Comparison of ENCODE assay signal across 18 cellular contexts in genomic region chr4:39367166-39367565, GRCh38. TPM values are rescaled to one million over a fixed set of nuclear protein-coding genes. Genes with fewer than 3 reads are reported as not detected.
DNase-seq lines count a peak whose midpoint lies in the region; ATAC-seq and TF ChIP-seq lines count a peak whose summit lies in the region.
"Had no signal": no experiment of that assay in that cellular context is flagged by ENCODE, and none has a peak within 500 bp of the region (broad histone marks: within the 10 kb centered on the region; RNA-seq: fewer than 3 reads in every experiment).

No MANE protein-coding gene starts in this region.

- H3K4me3 Mint-ChIP-seq in activated CD4-positive, alpha-beta T cell treated with anti-CD3 and anti-CD28 coated beads, Interleukin-2, amount 10 ng/mL, durations not matched to agents 24 days and 14 days, result peak overlapping the region; percentile 96
- peak overlapping the region; percentile 93 for H3K4me3 Mint-ChIP-seq in central memory CD8-positive, alpha-beta T cell
- H3K4me3 Mint-ChIP-seq in nephron, result peak overlapping the region; percentile 97 to 99 (median 98)

- no peaks in the 10 kb centered on the region for H3K9me3 ChIP-seq in PC-9 (ENCODE audit: insufficient read depth, low read depth)
- H3K9me3 ChIP-seq: esophagus squamous epithelium, thoracic aorta had no signal

- peaks cover 23% of the 10 kb centered on the region for H3K36me3 Mint-ChIP-seq in activated CD4-positive, alpha-beta T cell treated with anti-CD3 and anti-CD28 coated beads, Interleukin-2, amount 10 ng/mL, durations not matched to agents 24 days and 14 days (ENCODE audit: low read depth)
- peaks cover 17% of the 10 kb centered on the region for H3K36me3 Mint-ChIP-seq in central memory CD8-positive, alpha-beta T cell (ENCODE audit: insufficient read depth)
- H3K36me3 Mint-ChIP-seq in nephron (ENCODE audit: low read depth), result peaks cover 3% of the 10 kb centered on the region

- no peaks in the 10 kb centered on the region for H3K27me3 ChIP-seq in PC-9 (ENCODE audit: insufficient read depth, low read depth)
- H3K27me3 ChIP-seq: esophagus squamous epithelium, Peyer's patch had no signal

- H3K4me2 ChIP-seq in PC-9, result no peak overlapping the region

- CTCF ChIA-PET in PC-9 (lab: Charles Lee), result no interaction called here

- H3F3A ChIP-seq in PC-9 (ENCODE audit: insufficient read depth, low read depth), result peaks cover 7% of the 10 kb centered on the region; the same call in 1 of the 2 replicates

- peaks cover 17% of the 10 kb centered on the region for H3K9me3 Mint-ChIP-seq in activated CD4-positive, alpha-beta T cell treated with anti-CD3 and anti-CD28 coated beads, Interleukin-2, amount 10 ng/mL, durations not matched to agents 24 days and 14 days
- H3K9me3 Mint-ChIP-seq in central memory CD8-positive, alpha-beta T cell, result no peaks in the 10 kb centered on the region
- peaks cover 15% of the 10 kb centered on the region for H3K9me3 Mint-ChIP-seq in nephron

- H4K20me1 ChIP-seq in PC-9 (ENCODE audit: insufficient read depth), result peaks cover 8% of the 10 kb centered on the region; the same call in 1 of the 2 replicates

- no peak overlapping the region for H3K27ac ChIP-seq in PC-9

- TF ChIP-seq CTCF in nephron (IDR thresholded peaks at IDR 0.05; ENCODE audit: unreplicated experiment in 3 of 3), result no peak
- TF ChIP-seq CTCF in PC-9 (conservative IDR thresholded peaks at IDR 0.05), result no peak

- no peak for ATAC-seq in central memory CD8-positive, alpha-beta T cell (replicated peaks; ENCODE audit: extremely low read depth, poor library complexity, severe bottlenecking)
- ATAC-seq in activated CD4-positive, CD25-positive, alpha-beta regulatory T cell treated with anti-CD3 and anti-CD28 coated beads, Interleukin-2, amount 50 U/mL, for 24 hours, result no peak
- ATAC-seq: activated CD4-positive, alpha-beta T cell treated with anti-CD3 and anti-CD28 coated beads for 36 hours had no signal

- intact Hi-C loops in activated CD4-positive, alpha-beta T cell treated with anti-CD3 and anti-CD28 coated beads, Interleukin-2, amount 10 ng/mL, durations not matched to agents 24 days and 14 days (cut with micrococcal nuclease), result loop anchor here (10.0 kb wide), 1 partner anchor 62 kb away; no protein-coding TSS in a partner anchor
- intact Hi-C loops in PC-9 (cut with micrococcal nuclease; ENCODE audit: unreplicated experiment), result no loop called here

- no peak overlapping the region for H3K4me3 ChIP-seq in PC-9

- DNase-seq in activated CD4-positive, alpha-beta T cell treated with anti-CD3 and anti-CD28 coated beads, Interleukin-2, amount 10 ng/mL, durations not matched to agents 24 days and 14 days, result no peak
- no peak for DNase-seq in activated CD4-positive, alpha-beta T cell treated with anti-CD3 and anti-CD28 coated beads for 4 hours
- DNase-seq in HuH-7.5 (ENCODE audit: low spot score), result peak; percentile 27
- DNase-seq in central memory CD8-positive, alpha-beta T cell (ENCODE audit: low spot score in 2 of 2), result no peak
- DNase-seq in OCI-M1 (lab: John Stamatoyannopoulos, UW), result no peak
- no peak for DNase-seq in PC-9
- DNase-seq: activated CD4-positive, alpha-beta T cell treated with anti-CD3 and anti-CD28 coated beads for 36 hours; esophagus squamous epithelium; H7; hypothalamus; NCI-H1436 treated with DMSO at 0.1 percent for 48 hours; NCI-H524; nucleus accumbens; Peyer's patch; stimulated activated CD4-positive, alpha-beta T cell treated with anti-CD3 and anti-CD28 coated beads, Interleukin-15, amount 100 ng/mL, for 24 hours had no signal

- no peaks in the 10 kb centered on the region for H3K27me3 Mint-ChIP-seq in activated CD4-positive, alpha-beta T cell treated with anti-CD3 and anti-CD28 coated beads, Interleukin-2, amount 10 ng/mL, durations not matched to agents 24 days and 14 days
- H3K27me3 Mint-ChIP-seq in central memory CD8-positive, alpha-beta T cell, result no peaks in the 10 kb centered on the region
- H3K27me3 Mint-ChIP-seq in nephron (ENCODE audit: low read depth), result no peaks in the 10 kb centered on the region
- H3K27me3 Mint-ChIP-seq: activated CD4-positive, alpha-beta T cell treated with anti-CD3 and anti-CD28 coated beads for 36 hours had no signal

- H3K9me2 ChIP-seq in PC-9 (ENCODE audit: insufficient read depth), result no peaks in the 10 kb centered on the region

- POLR2A ChIA-PET in PC-9 (lab: Charles Lee; ENCODE audit: unreplicated experiment), result interaction anchor here (0.6 kb wide), 1 partner anchor 33 kb away, joined by 3 read pairs; no protein-coding TSS in a partner anchor

- H3K36me3 ChIP-seq in PC-9 (ENCODE audit: low read depth), result 0 out of 2 replicates have a peak, but pooled peaks cover 5% of the 10 kb centered on the region
- H3K36me3 ChIP-seq: esophagus squamous epithelium, Peyer's patch, thoracic aorta had no signal

- H3K27ac Mint-ChIP-seq in activated CD4-positive, alpha-beta T cell treated with anti-CD3 and anti-CD28 coated beads, Interleukin-2, amount 10 ng/mL, durations not matched to agents 24 days and 14 days, result peak overlapping the region; percentile 32
- peak overlapping the region; percentile 91 for H3K27ac Mint-ChIP-seq in central memory CD8-positive, alpha-beta T cell (ENCODE audit: low read depth)
- peak overlapping the region in 2 of 3 experiments; percentile 96 to 97 for H3K27ac Mint-ChIP-seq in nephron

- H3K79me2 ChIP-seq in PC-9 (ENCODE audit: low read depth), result peaks cover 40% of the 10 kb centered on the region

- H3K4me1 ChIP-seq in PC-9 (replicated peaks; ENCODE audit: insufficient read depth), result 0 out of 2 replicates have a peak, but pooled peaks cover 14% of the 10 kb centered on the region

- peaks cover 21% of the 10 kb centered on the region for H3K4me1 Mint-ChIP-seq in activated CD4-positive, alpha-beta T cell treated with anti-CD3 and anti-CD28 coated beads, Interleukin-2, amount 10 ng/mL, durations not matched to agents 24 days and 14 days
- peaks cover 30% of the 10 kb centered on the region for H3K4me1 Mint-ChIP-seq in central memory CD8-positive, alpha-beta T cell
- peaks cover 26% of the 10 kb centered on the region for H3K4me1 Mint-ChIP-seq in nephron

- no peak overlapping the region for H2AFZ ChIP-seq in PC-9

- no TSS peak for BruUV-seq in PC-9 (replicated peaks; lab: Mats Ljungman, UMichigan)

RNA-seq across cellular contexts. Expression of gene RFC1, which starts 1.0 kb away (rescaled TPM):
- total RNA-seq in activated CD4-positive, alpha-beta T cell treated with anti-CD3 and anti-CD28 coated beads, Interleukin-2, amount 10 ng/mL, durations not matched to agents 24 days and 14 days, result 81.6 and 83.0 TPM in 2 replicates
- 52.3 and 65.7 TPM in 2 replicates for total RNA-seq in PC-9 (2021)

RNA-seq across cellular contexts. Expression of gene KLB, which starts 39.6 kb away (rescaled TPM):
- not detected in 2 replicates for total RNA-seq in activated CD4-positive, alpha-beta T cell treated with anti-CD3 and anti-CD28 coated beads, Interleukin-2, amount 10 ng/mL, durations not matched to agents 24 days and 14 days
- total RNA-seq in PC-9 (2021), result not detected in 2 replicates
- total RNA-seq: activated CD4-positive, alpha-beta T cell treated with anti-CD3 and anti-CD28 coated beads for 36 hours; H7; thoracic aorta had no signal

Comparison
In these comparisons a context has a peak if more than half of its experiments do, and no peak if none do; other contexts are left out.
1. H3K27ac Mint-ChIP-seq: peak in every context shown above with its lines; median percentile 96 in nephron; 91 in central memory CD8-positive, alpha-beta T cell; 32 in activated CD4-positive, alpha-beta T cell treated with anti-CD3 and anti-CD28 coated beads, Interleukin-2, amount 10 ng/mL, durations not matched to agents 24 days and 14 days.